In genomic region chr17:19021622-19022083, GRCh38 we compare ENCODE assay signal across 10 cellular contexts. TPM values are rescaled to one million over a fixed set of nuclear protein-coding genes. Genes with fewer than 3 reads are reported as not detected.
A peak's percentile ranks its signal among the peaks of the same experiment; 100 is the strongest.
DNase-seq lines count a peak whose midpoint lies in the region; ATAC-seq and TF ChIP-seq lines count a peak whose summit lies in the region.
"Had no signal": no experiment of that assay in that cellular context is flagged by ENCODE, and none has a peak within 500 bp of the region (broad histone marks: within the 10 kb centered on the region; RNA-seq: fewer than 3 reads in every experiment).

No MANE protein-coding gene starts in this region.

- in situ Hi-C loops in GM23248 (cut with MboI), result no loop called here

- H3K36me3 ChIP-seq in GM23248 (ENCODE audit: low read depth) (no peaks in the 10 kb centered on the region), SJCRH30 (no peaks in the 10 kb centered on the region)
- H3K36me3 ChIP-seq: breast epithelium, ovary had no signal

- no peak overlapping the region for H2AFZ ChIP-seq in GM23248

- no peak overlapping the region for H3K27ac ChIP-seq in GM23248
- no peak overlapping the region for H3K27ac ChIP-seq in SJCRH30
- H3K27ac ChIP-seq: breast epithelium, ovary had no signal

- H3K27me3 ChIP-seq in GM23248 (replicated peaks; ENCODE audit: insufficient read depth) (no peaks in the 10 kb centered on the region), SJCRH30 (peaks cover 29% of the 10 kb centered on the region)
- H3K27me3 ChIP-seq: breast epithelium, ovary had no signal

- H3K4me1 ChIP-seq in GM23248 (ENCODE audit: insufficient read depth) (no peaks in the 10 kb centered on the region; the same call in 1 of the 2 replicates), SJCRH30 (peaks cover 6% of the 10 kb centered on the region; the same call in 1 of the 2 replicates)
- H3K4me1 ChIP-seq: breast epithelium had no signal

- 91 to 92% methylated on average over 24 of the region's 24 CpGs for WGBS in GM23248 (ENCODE audit: low coverage in 1 of 2, low lambda C conversion rate in 2 of 2, missing lambda C conversion rate in 2 of 2), 2 experiments

- no peaks in the 10 kb centered on the region for H3K79me2 ChIP-seq in GM23248 (ENCODE audit: insufficient read depth)

- DNase-seq in GM23248 (peak; percentile 33), SJCRH30 (peak; percentile 59 to 67), cerebellar cortex (ENCODE audit: low spot score) (peak; percentile 14), RKO (ENCODE audit: low spot score) (no peak), foreskin fibroblast (no peak)
- peak; percentile 40 to 45 for DNase-seq in stimulated activated CD4-positive, alpha-beta T cell treated with anti-CD3 and anti-CD28 coated beads, Interleukin-2, amount 100 ng/mL, for 48 hours
- DNase-seq: NCI-H146 had no signal

- no peak overlapping the region for H3K4me2 ChIP-seq in GM23248 (ENCODE audit: unreplicated experiment)

- no peak for TF ChIP-seq CTCF in foreskin fibroblast (IDR thresholded peaks at IDR 0.05; ENCODE audit: low read depth, low read length)

- H3K9me3 ChIP-seq in GM23248 (ENCODE audit: low read depth) (no peaks in the 10 kb centered on the region), SJCRH30 (replicated peaks) (no peaks in the 10 kb centered on the region)
- H3K9me3 ChIP-seq: breast epithelium, ovary had no signal

- no peak for ATAC-seq in HG02588 (IDR thresholded peaks at IDR 0.05; ENCODE audit: unreplicated experiment)

- H3F3A ChIP-seq in GM23248 (ENCODE audit: insufficient read depth), result no peaks in the 10 kb centered on the region; the same call in 1 of the 2 replicates

- no peak overlapping the region for H3K9ac ChIP-seq in GM23248

- H3K4me3 ChIP-seq in GM23248 (no peak overlapping the region), SJCRH30 (no peak overlapping the region), foreskin fibroblast (ENCODE audit: low read depth in 1 of 2, low read length in 2 of 2) (no peak overlapping the region)
- H3K4me3 ChIP-seq: breast epithelium, ovary had no signal

- no peaks in the 10 kb centered on the region for H4K20me1 ChIP-seq in GM23248 (ENCODE audit: insufficient read depth)

- no peaks in the 10 kb centered on the region for H3K9me2 ChIP-seq in GM23248 (ENCODE audit: insufficient read depth)

RNA-seq across cellular contexts. Expression of gene FAM83G, which starts 17.1 kb away (rescaled TPM):
- total RNA-seq in GM23248 (2014; rRNA removed; shearing (Covaris generic)), result 26.2 and 27.7 TPM in 2 replicates
- 8.9 and 9.3 TPM in 2 replicates for polyA plus RNA-seq in GM23248 (2016; fragmentation: Nextera tagmentation; extraction: Ambion mirVana)
- 2.1 TPM in 2 replicates for total RNA-seq in SJCRH30 (2014; rRNA removed; shearing (Covaris generic))

RNA-seq across cellular contexts. Expression of gene GRAP, which starts 25.1 kb away (rescaled TPM):
- total RNA-seq in GM23248 (2014; rRNA removed; shearing (Covaris generic)), result not detected in 2 replicates
- polyA plus RNA-seq in GM23248 (2016; fragmentation: Nextera tagmentation; extraction: Ambion mirVana), result not detected in 2 replicates
- total RNA-seq in SJCRH30 (2014; rRNA removed; shearing (Covaris generic)), result 0.63 and 0.69 TPM in 2 replicates

Comparison
In these comparisons a context has a peak if more than half of its experiments do, and no peak if none do; other contexts are left out.
1. DNase-seq: peak in GM23248 (single experiment), SJCRH30 (2 of 2), cerebellar cortex (single experiment) and stimulated activated CD4-positive, alpha-beta T cell treated with anti-CD3 and anti-CD28 coated beads, Interleukin-2, amount 100 ng/mL, for 48 hours (2 of 2); none in RKO (single experiment) and foreskin fibroblast (0 of 2).